Comparison of ENCODE assay signal across 16 cellular contexts in genomic region chr1:33248244-33248643, GRCh38. TPM values are rescaled to one million over a fixed set of nuclear protein-coding genes. Genes with fewer than 3 reads are reported as not detected.
DNase-seq lines count a peak whose midpoint lies in the region; ATAC-seq and TF ChIP-seq lines count a peak whose summit lies in the region.
"Had no signal": no experiment of that assay in that cellular context is flagged by ENCODE, and none has a peak within 500 bp of the region (broad histone marks: within the 10 kb centered on the region; RNA-seq: fewer than 3 reads in every experiment).

No MANE protein-coding gene starts in this region.

- no peaks in the 10 kb centered on the region for H3F3A ChIP-seq in PC-3 (ENCODE audit: low read length, unreplicated experiment)

- H3K9me3 ChIP-seq in PC-3 (ENCODE audit: low read length): no peaks in the 10 kb centered on the region
- H3K9me3 ChIP-seq in mesodermal cell (ENCODE audit: control insufficient read depth, low read length): no peaks in the 10 kb centered on the region

- POLR2A ChIA-PET in PC-3 (lab: Charles Lee; ENCODE audit: unreplicated experiment): no interaction called here

- H3K27ac ChIP-seq in PC-3 (ENCODE audit: low read length) (no peak overlapping the region), brain microvascular endothelial cell (no peak overlapping the region), mesodermal cell (ENCODE audit: low read depth, low read length, severe bottlenecking) (peak overlapping the region; percentile 68)

- H3K79me2 ChIP-seq in PC-3 (ENCODE audit: low read length): no peaks in the 10 kb centered on the region

- in situ Hi-C loops in brain microvascular endothelial cell (cut with HindIII; ENCODE audit: low pct_ligation_motif_present, low sequenced_read_pairs): no loop called here

- H3K27me3 ChIP-seq in PC-3 (ENCODE audit: low read length) (no peaks in the 10 kb centered on the region), brain microvascular endothelial cell (replicated peaks) (no peaks in the 10 kb centered on the region)

- intact Hi-C loops in PC-3 (cut with micrococcal nuclease): no loop called here

- no peaks in the 10 kb centered on the region for H4K20me1 ChIP-seq in PC-3 (ENCODE audit: low read length)

- no TSS peak for BruUV-seq in PC-3 (replicated peaks; lab: Mats Ljungman, UMichigan)

- H3K4me2 ChIP-seq in PC-3 (ENCODE audit: low read length): no peak overlapping the region

- DNase-seq in ELR (ENCODE audit: low read depth) (peak; percentile 39), PC-3 (peak; percentile 5), brain microvascular endothelial cell (peak; percentile 42), NCI-H2029 treated with DMSO at 0.1 percent for 48 hours (lab: John Stamatoyannopoulos, UW) (no peak), GM03348 (ENCODE audit: low spot score) (no peak), HUDEP-2 (lab: John Stamatoyannopoulos, UW; ENCODE audit: unreplicated experiment in 76 of 76) (no peak)
- DNase-seq: CD8-positive, alpha-beta memory T cell; Kasumi-1; MV-4-11; NCI-H1417 treated with DMSO at 0.1 percent for 48 hours; NCI-H2081; NCI-H2227 treated with DMSO at 0.1 percent for 48 hours; NCI-H526; OCI-M1 had no signal

- no peak overlapping the region for H3K9ac ChIP-seq in PC-3 (ENCODE audit: low read length)

- H3K4me1 ChIP-seq in PC-3 (ENCODE audit: insufficient read depth, low read length): peaks cover 13% of the 10 kb centered on the region
- peaks cover 21% of the 10 kb centered on the region for H3K4me1 ChIP-seq in mesodermal cell (ENCODE audit: control insufficient read depth, insufficient read depth, low read length, poor library complexity, severe bottlenecking)

- no peak overlapping the region for H3K4me3 ChIP-seq in PC-3 (ENCODE audit: low read length)
- no peak overlapping the region for H3K4me3 ChIP-seq in brain microvascular endothelial cell (ENCODE audit: low read depth, low read length)
- no peak overlapping the region for H3K4me3 ChIP-seq in mesodermal cell (ENCODE audit: extremely low read depth, insufficient read depth, low read length, poor library complexity, severe bottlenecking)

- no peaks in the 10 kb centered on the region for H3K36me3 ChIP-seq in PC-3 (ENCODE audit: low read depth, low read length)
- H3K36me3 ChIP-seq in brain microvascular endothelial cell (replicated peaks): no peaks in the 10 kb centered on the region
- no peaks in the 10 kb centered on the region for H3K36me3 ChIP-seq in mesodermal cell (ENCODE audit: control insufficient read depth, insufficient read depth, low read length)

- ATAC-seq in PC-3: no peak
- ATAC-seq in HG03442 (IDR thresholded peaks at IDR 0.05; ENCODE audit: unreplicated experiment): no peak

- TF ChIP-seq CTCF in PC-3 (conservative IDR thresholded peaks at IDR 0.05; ENCODE audit: low read depth, low read length) (no peak), brain microvascular endothelial cell (IDR thresholded peaks at IDR 0.05; ENCODE audit: low read depth, low read length, missing control alignments) (no peak)

- CTCF ChIA-PET in PC-3 (lab: Charles Lee): interaction anchor here (1.0 kb wide), 1 partner anchor 47 kb away, joined by 3 read pairs; no protein-coding TSS in a partner anchor

- H3K9me2 ChIP-seq in PC-3 (replicated peaks; ENCODE audit: low read length): no peaks in the 10 kb centered on the region

- no peak overlapping the region for H2AFZ ChIP-seq in PC-3 (ENCODE audit: low read length)

RNA-seq across cellular contexts. Expression of gene ZNF362, which starts 8.0 kb away (rescaled TPM):
- total RNA-seq in PC-3 (2014; rRNA removed): 10.8 and 17.0 TPM in 2 replicates
- 36.2 TPM for polyA plus RNA-seq in mesodermal cell (2013, experiment 1 of 2)
- 35.9 TPM for polyA plus RNA-seq in mesodermal cell (2013, experiment 2 of 2)

Comparison
In these comparisons a context has a peak if more than half of its experiments do, and no peak if none do; other contexts are left out.
1. DNase-seq: peak in ELR (single experiment), PC-3 (single experiment) and brain microvascular endothelial cell (single experiment); none in NCI-H2029 treated with DMSO at 0.1 percent for 48 hours (single experiment), GM03348 (single experiment) and HUDEP-2 (0 of 76).